In genomic region chr14:54483848-54484247, GRCh38 we compare ENCODE assay signal across 14 cellular contexts. TPM values are rescaled to one million over a fixed set of nuclear protein-coding genes. Genes with fewer than 3 reads are reported as not detected.
DNase-seq lines count a peak whose midpoint lies in the region; ATAC-seq, FAIRE-seq and TF ChIP-seq lines count a peak whose summit lies in the region.
"Had no signal": no experiment of that assay in that cellular context is flagged by ENCODE, and none has a peak within 500 bp of the region (broad histone marks: within the 10 kb centered on the region; RNA-seq: fewer than 3 reads in every experiment).

No MANE protein-coding gene starts in this region.

- H3K4me3 Mint-ChIP-seq in CD14-positive monocyte (peak overlapping the region; percentile 24 to 42), T-helper 17 cell (no peak overlapping the region)

- H3K4me3 ChIP-seq in GM12865 (ENCODE audit: low read depth, low read length), result peak overlapping the region; percentile 61

- peak overlapping the region; percentile 20 to 88 (median 73) for H3K27ac Mint-ChIP-seq in CD14-positive monocyte
- H3K27ac Mint-ChIP-seq in T-helper 17 cell, result peak overlapping the region; percentile 73

- no peak for TF ChIP-seq CTCF in CD14-positive monocyte (IDR thresholded peaks at IDR 0.05)
- no peak for TF ChIP-seq CTCF in GM12865 (IDR thresholded peaks at IDR 0.05; ENCODE audit: insufficient read depth, low read depth, low read length, missing control alignments)

- H3K9me3 ChIP-seq in T-helper 17 cell (ENCODE audit: control insufficient read depth, low read length, poor library complexity, severe bottlenecking), result no peaks in the 10 kb centered on the region
- H3K9me3 ChIP-seq: heart left ventricle had no signal

- peaks cover 0 to 3% (median 0%) of the 10 kb centered on the region in 7 donors for H3K9me3 Mint-ChIP-seq in CD14-positive monocyte

- ATAC-seq in T-helper 17 cell, result no peak
- ATAC-seq in GM21737 (IDR thresholded peaks at IDR 0.05; ENCODE audit: unreplicated experiment), result no peak
- ATAC-seq in HG03571 (IDR thresholded peaks at IDR 0.05; ENCODE audit: unreplicated experiment), result no peak

- H3K36me3 Mint-ChIP-seq in CD14-positive monocyte, result peaks cover 29 to 50% of the 10 kb centered on the region in 2 donors
- peaks cover 3% of the 10 kb centered on the region for H3K36me3 Mint-ChIP-seq in T-helper 17 cell (ENCODE audit: low read depth)

- DNase-seq in CD14-positive monocyte (ENCODE audit: low spot score) (no peak), GM12865 (ENCODE audit: low read depth) (no peak), T-helper 17 cell (no peak), NCI-H82 (lab: John Stamatoyannopoulos, UW) (no peak), hypothalamus (lab: John Stamatoyannopoulos, UW) (no peak)
- DNase-seq: cortex of kidney, heart left ventricle, NCI-H2081, NCI-H524 treated with DMSO at 0.1 percent for 48 hours, posterior cingulate gyrus, substantia nigra had no signal

- intact Hi-C loops in CD14-positive monocyte (cut with micrococcal nuclease), result no loop called here

- peaks cover 53% of the 10 kb centered on the region for H3K4me1 Mint-ChIP-seq in CD14-positive monocyte
- peaks cover 45% of the 10 kb centered on the region for H3K4me1 Mint-ChIP-seq in T-helper 17 cell

- peak; percentile 88 for FAIRE-seq in islet of Langerhans (lab: Jason Lieb, UNC)

- H3K27me3 Mint-ChIP-seq in CD14-positive monocyte (ENCODE audit: low read depth in 3 of 3) (peaks cover 0 to 2% (median 1%) of the 10 kb centered on the region in 3 donors), T-helper 17 cell (no peaks in the 10 kb centered on the region)

RNA-seq across cellular contexts. Expression of gene GMFB, which starts 4.9 kb away (rescaled TPM):
- 10 to 100 TPM; 26.1 to 41.1 TPM for polyA plus RNA-seq in CD14-positive monocyte
- 10 to 100 TPM; 25.4 to 42.5 TPM for total RNA-seq in T-helper 17 cell

RNA-seq across cellular contexts. Expression of gene CGRRF1, which starts 25.9 kb away (rescaled TPM):
- 10 to 100 TPM; 18.6 to 19.4 TPM for polyA plus RNA-seq in CD14-positive monocyte
- total RNA-seq in T-helper 17 cell, result 10 to 100 TPM; 28.3 to 35.8 TPM

RNA-seq across cellular contexts. Expression of gene CNIH1, which starts 42.7 kb away (rescaled TPM):
- polyA plus RNA-seq in CD14-positive monocyte, result 100 to 1,000 TPM; 138 to 162 TPM
- 10 to 100 TPM; 46.8 to 48.3 TPM for total RNA-seq in T-helper 17 cell
